Comparison of ENCODE assay signal across 8 cellular contexts in genomic region chr19:13153627-13154240, GRCh38. TPM values are rescaled to one million over a fixed set of nuclear protein-coding genes. Genes with fewer than 3 reads are reported as not detected.
DNase-seq lines count a peak whose midpoint lies in the region; ATAC-seq and TF ChIP-seq lines count a peak whose summit lies in the region.

No MANE protein-coding gene starts in this region.

- peak overlapping the region; percentile 99 for H3K27ac Mint-ChIP-seq in chondrocyte (ENCODE audit: unreplicated experiment)

- TF ChIP-seq EP300 in transverse colon (IDR thresholded peaks at IDR 0.05; ENCODE audit: low read depth), result no peak

- H3K27ac ChIP-seq in Panc1 (ENCODE audit: low read length) (peak overlapping the region; percentile 96), lung (ENCODE audit: low read depth in 1 of 2, low read length in 1 of 2) (peak overlapping the region; percentile 88 to 98), transverse colon (peak overlapping the region; percentile 96 to 100 (median 99))

- TF ChIP-seq CTCF in Panc1 (IDR thresholded peaks at IDR 0.05), result no peak
- TF ChIP-seq CTCF in chondrocyte (IDR thresholded peaks at IDR 0.05), result peak; percentile 65
- TF ChIP-seq CTCF in lung (IDR thresholded peaks at IDR 0.05; ENCODE audit: control extremely low read depth, extremely low read depth), result no peak
- peak in 1 of 5 experiments; percentile 3 for TF ChIP-seq CTCF in transverse colon (IDR thresholded peaks at IDR 0.05)

- no peaks in the 10 kb centered on the region for H3K9me3 ChIP-seq in Panc1 (ENCODE audit: control insufficient read depth, insufficient read depth, low read depth, low read length)
- no peaks in the 10 kb centered on the region for H3K9me3 ChIP-seq in lung (ENCODE audit: control insufficient read depth in 2 of 2, insufficient read depth in 1 of 2, low read length in 1 of 2)
- H3K9me3 ChIP-seq in transverse colon, result no peaks in the 10 kb centered on the region

- peaks cover 26% of the 10 kb centered on the region for H3K4me1 Mint-ChIP-seq in chondrocyte (ENCODE audit: low read depth)

- in situ Hi-C loops in Panc1 (cut with HindIII; ENCODE audit: low pct_unique_long_range_greater_than_20kb, low sequenced_read_pairs) (no loop called here), transverse colon (cut with MboI; ENCODE audit: low pct_ligation_motif_present in 1 of 4, low pct_unique_long_range_greater_than_20kb in 1 of 4, low sequenced_read_pairs in 3 of 4) (no loop called here)

- H3K4me1 ChIP-seq in Panc1 (ENCODE audit: control insufficient read depth, insufficient read depth, low read length) (peaks cover 11% of the 10 kb centered on the region), lung (ENCODE audit: control insufficient read depth in 2 of 2, insufficient read depth in 2 of 2, low read length in 2 of 2) (peaks cover 0 to 2% of the 10 kb centered on the region in 2 donors), transverse colon (peaks cover 2 to 31% (median 21%) of the 10 kb centered on the region in 4 donors)

- peak overlapping the region; percentile 68 to 90 for H3K4me3 ChIP-seq in Panc1 (ENCODE audit: low read depth in 2 of 2, low read length in 2 of 2)
- H3K4me3 ChIP-seq in lung, result peak overlapping the region; percentile 95
- H3K4me3 ChIP-seq in transverse colon, result peak overlapping the region; percentile 70 to 92 (median 86)

- no peaks in the 10 kb centered on the region for H3K9me3 Mint-ChIP-seq in chondrocyte (ENCODE audit: low read depth)

- H3K36me3 ChIP-seq in Panc1 (ENCODE audit: control insufficient read depth, insufficient read depth, low read length), result peaks cover 10% of the 10 kb centered on the region; the same call in 1 of the 2 replicates
- no peaks in the 10 kb centered on the region for H3K36me3 ChIP-seq in lung (ENCODE audit: control insufficient read depth in 2 of 2, insufficient read depth in 2 of 2, low read length in 2 of 2)
- H3K36me3 ChIP-seq in transverse colon, result no peaks in the 10 kb centered on the region

- CTCF ChIA-PET in Panc1 (lab: Charles Lee), result no interaction called here

- BruUV-seq in Panc1 (replicated peaks; lab: Mats Ljungman, UMichigan), result no TSS peak

- DNase-seq in NCI-H2196 (lab: John Stamatoyannopoulos, UW; ENCODE audit: unreplicated experiment) (peak; percentile 31), NCI-H2196 treated with DMSO at 0.1 percent for 48 hours (lab: John Stamatoyannopoulos, UW; ENCODE audit: unreplicated experiment) (no peak), Panc1 (ENCODE audit: low read depth, low spot score) (no peak), chondrocyte (ENCODE audit: low spot score) (no peak), lung (ENCODE audit: low spot score) (no peak), transverse colon (peak; percentile 47), AG08396 (ENCODE audit: low spot score) (no peak), NCI-H128 (lab: John Stamatoyannopoulos, UW; ENCODE audit: unreplicated experiment) (no peak)

- H3K27me3 Mint-ChIP-seq in chondrocyte (ENCODE audit: low read depth), result no peaks in the 10 kb centered on the region

- H3K27me3 ChIP-seq in Panc1 (ENCODE audit: control insufficient read depth, insufficient read depth, low read length), result no peaks in the 10 kb centered on the region
- H3K27me3 ChIP-seq in lung (ENCODE audit: control insufficient read depth, insufficient read depth), result no peaks in the 10 kb centered on the region
- H3K27me3 ChIP-seq in transverse colon, result no peaks in the 10 kb centered on the region

- peaks cover 6% of the 10 kb centered on the region for H3K36me3 Mint-ChIP-seq in chondrocyte (ENCODE audit: low read depth)

- ATAC-seq in Panc1, result no peak
- no peak for ATAC-seq in lung (ENCODE audit: insufficient read depth, low FRiP score)

- POLR2A ChIA-PET in Panc1 (lab: Charles Lee), result interaction anchor here (0.5 kb wide), 1 partner anchor 851 kb away, joined by 5 read pairs; no protein-coding TSS in a partner anchor

- 0 to 1% methylated on average over 50 to 63 of the region's 63 CpGs for WGBS in lung, 2 donors
- 0% methylated on average over 32 of the region's 63 CpGs; no CpG with 5 or more reads in 1 of the 2 donors for WGBS in transverse colon (ENCODE audit: low coverage in 1 of 2), 2 donors

- intact Hi-C loops in Panc1 (cut with micrococcal nuclease; ENCODE audit: unreplicated experiment), result no loop called here
- intact Hi-C loops in transverse colon (cut with DNase I; ENCODE audit: low total_unique reads), result loop anchor here (10.0 kb wide), 2 partner anchors 369 to 1361 kb away; partner anchors contain the start of gene DNAJB1

- no peak for TF ChIP-seq POLR2A in transverse colon (IDR thresholded peaks at IDR 0.05)

- H3K4me3 Mint-ChIP-seq in chondrocyte (ENCODE audit: unreplicated experiment), result peak overlapping the region; percentile 99

RNA-seq across cellular contexts. Expression of gene IER2, which starts 3.5 kb away (rescaled TPM):
- total RNA-seq in Panc1 (2021; ENCODE audit: unreplicated experiment) (80.4 TPM), chondrocyte (38.4 to 67.1 TPM (median 58.5 TPM) in 3 replicates), lung (10 to 100 TPM; 29.8 to 93.5 TPM), transverse colon (100 to 1,000 TPM; 184 to 503 (median 244) TPM)
- polyA plus RNA-seq in Panc1 (2012; ENCODE audit: insufficient read length), result 81.1 TPM
- 100 to 1,000 TPM in 1 of 2 donors, 10 to 100 TPM in 1; 92.5 to 242 TPM for polyA plus RNA-seq in lung

RNA-seq across cellular contexts. Expression of gene STX10, which starts 3.6 kb away (rescaled TPM):
- 43.6 TPM for total RNA-seq in Panc1 (2021; ENCODE audit: unreplicated experiment)
- 108 TPM for polyA plus RNA-seq in Panc1 (2012; ENCODE audit: insufficient read length)
- 42.9 to 53.0 TPM (median 45.6 TPM) in 3 replicates for total RNA-seq in chondrocyte
- 10 to 100 TPM; 45.8 to 94.3 TPM for total RNA-seq in lung
- polyA plus RNA-seq in lung, result 100 to 1,000 TPM; 128 to 136 TPM
- 100 to 1,000 TPM in 1 of 4 donors, 10 to 100 TPM in 3; 69.7 to 164 (median 84.2) TPM for total RNA-seq in transverse colon

RNA-seq across cellular contexts. Expression of gene NACC1, which starts 35.7 kb away (rescaled TPM):
- total RNA-seq in Panc1 (2021; ENCODE audit: unreplicated experiment) (129 TPM), chondrocyte (45.2 to 49.5 TPM (median 47.3 TPM) in 3 replicates), lung (10 to 100 TPM; 18.4 to 94.8 TPM), transverse colon (10 to 100 TPM; 31.6 to 54.2 (median 36.5) TPM)
- polyA plus RNA-seq in Panc1 (2012; ENCODE audit: insufficient read length), result 97.8 TPM
- 10 to 100 TPM; 51.6 to 64.9 TPM for polyA plus RNA-seq in lung

RNA-seq across cellular contexts. Expression of gene TRMT1, which starts 37.2 kb away (rescaled TPM):
- total RNA-seq in Panc1 (2021; ENCODE audit: unreplicated experiment), result 52.0 TPM
- 41.4 TPM for polyA plus RNA-seq in Panc1 (2012; ENCODE audit: insufficient read length)
- 25.4 to 35.8 TPM (median 28.9 TPM) in 3 replicates for total RNA-seq in chondrocyte
- 10 to 100 TPM; 14.4 to 41.4 TPM for total RNA-seq in lung
- polyA plus RNA-seq in lung, result 10 to 100 TPM; 46.1 to 48.2 TPM
- total RNA-seq in transverse colon, result 100 to 1,000 TPM in 1 of 4 donors, 10 to 100 TPM in 3; 26.6 to 199 (median 60.7) TPM

RNA-seq across cellular contexts. Expression of gene LYL1, which starts 51.1 kb away (rescaled TPM):
- total RNA-seq in Panc1 (2021; ENCODE audit: unreplicated experiment) (0.23 TPM), chondrocyte (0.38 to 0.47 TPM in 2 of 3 replicates, not detected in the other), lung (10 to 100 TPM; 12.9 to 25.9 TPM), transverse colon (10 to 100 TPM in 3 of 4 donors, 1 to 10 TPM in 1; 4.5 to 33.4 (median 16.7) TPM)
- 0.48 TPM for polyA plus RNA-seq in Panc1 (2012; ENCODE audit: insufficient read length)
- 10 to 100 TPM; 15.5 to 34.1 TPM for polyA plus RNA-seq in lung

Comparison
In these comparisons a context has a peak if more than half of its experiments do, and no peak if none do; other contexts are left out.
1. DNase-seq: peak in NCI-H2196 (single experiment) and transverse colon (single experiment); none in NCI-H2196 treated with DMSO at 0.1 percent for 48 hours (single experiment), Panc1 (single experiment), chondrocyte (single experiment), lung (single experiment), AG08396 (single experiment) and NCI-H128 (single experiment).
2. Peak in every context shown above with its lines, with median percentiles within 50 percentile points of each other: H3K27ac ChIP-seq and H3K4me3 ChIP-seq.